In the genomic region with DNA sequence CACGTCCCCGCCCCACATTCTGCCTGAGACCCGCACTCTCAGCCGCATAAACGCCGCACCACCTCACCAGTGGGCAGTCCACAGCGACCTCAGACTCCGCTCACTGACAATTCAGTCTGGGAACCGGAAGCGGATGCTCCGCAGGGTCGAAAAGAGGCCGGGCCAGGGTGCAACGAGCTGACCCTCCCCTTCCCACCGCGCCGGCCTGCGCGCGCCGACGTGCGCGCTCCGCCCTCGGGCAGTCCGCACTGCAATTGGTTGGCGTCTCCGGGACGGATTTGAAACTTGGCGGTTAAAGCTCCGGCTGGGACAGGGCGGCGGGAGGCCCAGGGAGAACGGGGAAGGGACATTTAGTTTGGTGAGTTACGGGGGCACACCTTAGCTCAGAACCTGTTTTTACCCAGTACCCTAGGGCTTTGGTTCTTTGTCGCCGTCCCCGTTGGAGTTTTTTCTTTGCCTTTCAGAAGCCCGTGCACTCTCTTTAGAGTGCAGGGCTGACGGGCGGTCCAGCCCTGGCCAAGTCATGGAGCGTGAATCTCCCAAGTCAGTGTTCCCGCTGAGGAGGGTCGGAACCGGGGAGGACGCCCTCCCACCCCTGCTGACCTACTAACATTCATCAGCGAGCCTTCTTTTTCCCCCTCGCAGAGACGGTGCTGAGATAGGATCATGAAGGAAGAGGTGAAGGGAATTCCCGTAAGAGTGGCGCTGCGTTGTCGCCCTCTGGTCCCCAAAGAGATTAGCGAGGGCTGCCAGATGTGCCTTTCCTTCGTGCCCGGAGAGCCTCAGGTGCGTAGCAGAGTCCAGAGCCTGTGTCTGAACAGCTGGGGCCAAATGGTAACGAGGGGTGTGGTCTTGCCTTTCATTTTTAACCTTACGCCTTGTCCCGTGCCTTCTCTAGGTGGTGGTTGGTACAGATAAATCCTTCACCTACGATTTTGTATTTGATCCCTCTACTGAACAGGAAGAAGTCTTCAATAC, we compare ENCODE assay signal across 1 cellular context.
A peak's percentile ranks its signal among the peaks of the same experiment; 100 is the strongest.
TF ChIP-seq lines count a peak whose summit lies in the region.

A gene with protein sequence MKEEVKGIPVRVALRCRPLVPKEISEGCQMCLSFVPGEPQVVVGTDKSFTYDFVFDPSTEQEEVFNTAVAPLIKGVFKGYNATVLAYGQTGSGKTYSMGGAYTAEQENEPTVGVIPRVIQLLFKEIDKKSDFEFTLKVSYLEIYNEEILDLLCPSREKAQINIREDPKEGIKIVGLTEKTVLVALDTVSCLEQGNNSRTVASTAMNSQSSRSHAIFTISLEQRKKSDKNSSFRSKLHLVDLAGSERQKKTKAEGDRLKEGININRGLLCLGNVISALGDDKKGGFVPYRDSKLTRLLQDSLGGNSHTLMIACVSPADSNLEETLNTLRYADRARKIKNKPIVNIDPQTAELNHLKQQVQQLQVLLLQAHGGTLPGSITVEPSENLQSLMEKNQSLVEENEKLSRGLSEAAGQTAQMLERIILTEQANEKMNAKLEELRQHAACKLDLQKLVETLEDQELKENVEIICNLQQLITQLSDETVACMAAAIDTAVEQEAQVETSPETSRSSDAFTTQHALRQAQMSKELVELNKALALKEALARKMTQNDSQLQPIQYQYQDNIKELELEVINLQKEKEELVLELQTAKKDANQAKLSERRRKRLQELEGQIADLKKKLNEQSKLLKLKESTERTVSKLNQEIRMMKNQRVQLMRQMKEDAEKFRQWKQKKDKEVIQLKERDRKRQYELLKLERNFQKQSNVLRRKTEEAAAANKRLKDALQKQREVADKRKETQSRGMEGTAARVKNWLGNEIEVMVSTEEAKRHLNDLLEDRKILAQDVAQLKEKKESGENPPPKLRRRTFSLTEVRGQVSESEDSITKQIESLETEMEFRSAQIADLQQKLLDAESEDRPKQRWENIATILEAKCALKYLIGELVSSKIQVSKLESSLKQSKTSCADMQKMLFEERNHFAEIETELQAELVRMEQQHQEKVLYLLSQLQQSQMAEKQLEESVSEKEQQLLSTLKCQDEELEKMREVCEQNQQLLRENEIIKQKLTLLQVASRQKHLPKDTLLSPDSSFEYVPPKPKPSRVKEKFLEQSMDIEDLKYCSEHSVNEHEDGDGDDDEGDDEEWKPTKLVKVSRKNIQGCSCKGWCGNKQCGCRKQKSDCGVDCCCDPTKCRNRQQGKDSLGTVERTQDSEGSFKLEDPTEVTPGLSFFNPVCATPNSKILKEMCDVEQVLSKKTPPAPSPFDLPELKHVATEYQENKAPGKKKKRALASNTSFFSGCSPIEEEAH (plus strand): TSS at position 312 of the 978 bp plus-strand sequence. CDS start 355 bp downstream, at position 667.
A gene with protein sequence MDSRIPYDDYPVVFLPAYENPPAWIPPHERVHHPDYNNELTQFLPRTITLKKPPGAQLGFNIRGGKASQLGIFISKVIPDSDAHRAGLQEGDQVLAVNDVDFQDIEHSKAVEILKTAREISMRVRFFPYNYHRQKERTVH (minus strand): TSS at position 135 of the 978 bp plus-strand sequence. CDS start 586 bp downstream, outside the sequence.

TF ChIP-seq in HepG2, 621 proteins besides CTCF, POLR2A, EP300 and RAD21 (continues in another document):
- TF ChIP-seq, protein P1, sequence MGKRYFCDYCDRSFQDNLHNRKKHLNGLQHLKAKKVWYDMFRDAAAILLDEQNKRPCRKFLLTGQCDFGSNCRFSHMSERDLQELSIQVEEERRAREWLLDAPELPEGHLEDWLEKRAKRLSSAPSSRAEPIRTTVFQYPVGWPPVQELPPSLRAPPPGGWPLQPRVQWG (CRISPR knock-in tag; IDR thresholded peaks at IDR 0.05; ENCODE audit: borderline replicate concordance, low read depth): no peak
- TF ChIP-seq ZNF616 (CRISPR knock-in tag; IDR thresholded peaks at IDR 0.05; ENCODE audit: low read depth): no peak
- TF ChIP-seq, protein P2, sequence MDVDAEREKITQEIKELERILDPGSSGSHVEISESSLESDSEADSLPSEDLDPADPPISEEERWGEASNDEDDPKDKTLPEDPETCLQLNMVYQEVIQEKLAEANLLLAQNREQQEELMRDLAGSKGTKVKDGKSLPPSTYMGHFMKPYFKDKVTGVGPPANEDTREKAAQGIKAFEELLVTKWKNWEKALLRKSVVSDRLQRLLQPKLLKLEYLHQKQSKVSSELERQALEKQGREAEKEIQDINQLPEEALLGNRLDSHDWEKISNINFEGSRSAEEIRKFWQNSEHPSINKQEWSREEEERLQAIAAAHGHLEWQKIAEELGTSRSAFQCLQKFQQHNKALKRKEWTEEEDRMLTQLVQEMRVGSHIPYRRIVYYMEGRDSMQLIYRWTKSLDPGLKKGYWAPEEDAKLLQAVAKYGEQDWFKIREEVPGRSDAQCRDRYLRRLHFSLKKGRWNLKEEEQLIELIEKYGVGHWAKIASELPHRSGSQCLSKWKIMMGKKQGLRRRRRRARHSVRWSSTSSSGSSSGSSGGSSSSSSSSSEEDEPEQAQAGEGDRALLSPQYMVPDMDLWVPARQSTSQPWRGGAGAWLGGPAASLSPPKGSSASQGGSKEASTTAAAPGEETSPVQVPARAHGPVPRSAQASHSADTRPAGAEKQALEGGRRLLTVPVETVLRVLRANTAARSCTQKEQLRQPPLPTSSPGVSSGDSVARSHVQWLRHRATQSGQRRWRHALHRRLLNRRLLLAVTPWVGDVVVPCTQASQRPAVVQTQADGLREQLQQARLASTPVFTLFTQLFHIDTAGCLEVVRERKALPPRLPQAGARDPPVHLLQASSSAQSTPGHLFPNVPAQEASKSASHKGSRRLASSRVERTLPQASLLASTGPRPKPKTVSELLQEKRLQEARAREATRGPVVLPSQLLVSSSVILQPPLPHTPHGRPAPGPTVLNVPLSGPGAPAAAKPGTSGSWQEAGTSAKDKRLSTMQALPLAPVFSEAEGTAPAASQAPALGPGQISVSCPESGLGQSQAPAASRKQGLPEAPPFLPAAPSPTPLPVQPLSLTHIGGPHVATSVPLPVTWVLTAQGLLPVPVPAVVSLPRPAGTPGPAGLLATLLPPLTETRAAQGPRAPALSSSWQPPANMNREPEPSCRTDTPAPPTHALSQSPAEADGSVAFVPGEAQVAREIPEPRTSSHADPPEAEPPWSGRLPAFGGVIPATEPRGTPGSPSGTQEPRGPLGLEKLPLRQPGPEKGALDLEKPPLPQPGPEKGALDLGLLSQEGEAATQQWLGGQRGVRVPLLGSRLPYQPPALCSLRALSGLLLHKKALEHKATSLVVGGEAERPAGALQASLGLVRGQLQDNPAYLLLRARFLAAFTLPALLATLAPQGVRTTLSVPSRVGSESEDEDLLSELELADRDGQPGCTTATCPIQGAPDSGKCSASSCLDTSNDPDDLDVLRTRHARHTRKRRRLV (CRISPR knock-in tag; IDR thresholded peaks at IDR 0.05): no peak
- peak; percentile 57; the same call in 1 of the 2 replicates for TF ChIP-seq ZNF441 (CRISPR knock-in tag; IDR thresholded peaks at IDR 0.05; ENCODE audit: borderline replicate concordance)
- TF ChIP-seq, protein P3, sequence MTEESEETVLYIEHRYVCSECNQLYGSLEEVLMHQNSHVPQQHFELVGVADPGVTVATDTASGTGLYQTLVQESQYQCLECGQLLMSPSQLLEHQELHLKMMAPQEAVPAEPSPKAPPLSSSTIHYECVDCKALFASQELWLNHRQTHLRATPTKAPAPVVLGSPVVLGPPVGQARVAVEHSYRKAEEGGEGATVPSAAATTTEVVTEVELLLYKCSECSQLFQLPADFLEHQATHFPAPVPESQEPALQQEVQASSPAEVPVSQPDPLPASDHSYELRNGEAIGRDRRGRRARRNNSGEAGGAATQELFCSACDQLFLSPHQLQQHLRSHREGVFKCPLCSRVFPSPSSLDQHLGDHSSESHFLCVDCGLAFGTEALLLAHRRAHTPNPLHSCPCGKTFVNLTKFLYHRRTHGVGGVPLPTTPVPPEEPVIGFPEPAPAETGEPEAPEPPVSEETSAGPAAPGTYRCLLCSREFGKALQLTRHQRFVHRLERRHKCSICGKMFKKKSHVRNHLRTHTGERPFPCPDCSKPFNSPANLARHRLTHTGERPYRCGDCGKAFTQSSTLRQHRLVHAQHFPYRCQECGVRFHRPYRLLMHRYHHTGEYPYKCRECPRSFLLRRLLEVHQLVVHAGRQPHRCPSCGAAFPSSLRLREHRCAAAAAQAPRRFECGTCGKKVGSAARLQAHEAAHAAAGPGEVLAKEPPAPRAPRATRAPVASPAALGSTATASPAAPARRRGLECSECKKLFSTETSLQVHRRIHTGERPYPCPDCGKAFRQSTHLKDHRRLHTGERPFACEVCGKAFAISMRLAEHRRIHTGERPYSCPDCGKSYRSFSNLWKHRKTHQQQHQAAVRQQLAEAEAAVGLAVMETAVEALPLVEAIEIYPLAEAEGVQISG (CRISPR knock-in tag; IDR thresholded peaks at IDR 0.05): no peak
- TF ChIP-seq, protein P4, sequence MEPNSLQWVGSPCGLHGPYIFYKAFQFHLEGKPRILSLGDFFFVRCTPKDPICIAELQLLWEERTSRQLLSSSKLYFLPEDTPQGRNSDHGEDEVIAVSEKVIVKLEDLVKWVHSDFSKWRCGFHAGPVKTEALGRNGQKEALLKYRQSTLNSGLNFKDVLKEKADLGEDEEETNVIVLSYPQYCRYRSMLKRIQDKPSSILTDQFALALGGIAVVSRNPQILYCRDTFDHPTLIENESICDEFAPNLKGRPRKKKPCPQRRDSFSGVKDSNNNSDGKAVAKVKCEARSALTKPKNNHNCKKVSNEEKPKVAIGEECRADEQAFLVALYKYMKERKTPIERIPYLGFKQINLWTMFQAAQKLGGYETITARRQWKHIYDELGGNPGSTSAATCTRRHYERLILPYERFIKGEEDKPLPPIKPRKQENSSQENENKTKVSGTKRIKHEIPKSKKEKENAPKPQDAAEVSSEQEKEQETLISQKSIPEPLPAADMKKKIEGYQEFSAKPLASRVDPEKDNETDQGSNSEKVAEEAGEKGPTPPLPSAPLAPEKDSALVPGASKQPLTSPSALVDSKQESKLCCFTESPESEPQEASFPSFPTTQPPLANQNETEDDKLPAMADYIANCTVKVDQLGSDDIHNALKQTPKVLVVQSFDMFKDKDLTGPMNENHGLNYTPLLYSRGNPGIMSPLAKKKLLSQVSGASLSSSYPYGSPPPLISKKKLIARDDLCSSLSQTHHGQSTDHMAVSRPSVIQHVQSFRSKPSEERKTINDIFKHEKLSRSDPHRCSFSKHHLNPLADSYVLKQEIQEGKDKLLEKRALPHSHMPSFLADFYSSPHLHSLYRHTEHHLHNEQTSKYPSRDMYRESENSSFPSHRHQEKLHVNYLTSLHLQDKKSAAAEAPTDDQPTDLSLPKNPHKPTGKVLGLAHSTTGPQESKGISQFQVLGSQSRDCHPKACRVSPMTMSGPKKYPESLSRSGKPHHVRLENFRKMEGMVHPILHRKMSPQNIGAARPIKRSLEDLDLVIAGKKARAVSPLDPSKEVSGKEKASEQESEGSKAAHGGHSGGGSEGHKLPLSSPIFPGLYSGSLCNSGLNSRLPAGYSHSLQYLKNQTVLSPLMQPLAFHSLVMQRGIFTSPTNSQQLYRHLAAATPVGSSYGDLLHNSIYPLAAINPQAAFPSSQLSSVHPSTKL (CRISPR knock-in tag; IDR thresholded peaks at IDR 0.05): no peak
- TF ChIP-seq NFYB (CRISPR knock-in tag; IDR thresholded peaks at IDR 0.05): peak; percentile 80
- TF ChIP-seq, protein P5, sequence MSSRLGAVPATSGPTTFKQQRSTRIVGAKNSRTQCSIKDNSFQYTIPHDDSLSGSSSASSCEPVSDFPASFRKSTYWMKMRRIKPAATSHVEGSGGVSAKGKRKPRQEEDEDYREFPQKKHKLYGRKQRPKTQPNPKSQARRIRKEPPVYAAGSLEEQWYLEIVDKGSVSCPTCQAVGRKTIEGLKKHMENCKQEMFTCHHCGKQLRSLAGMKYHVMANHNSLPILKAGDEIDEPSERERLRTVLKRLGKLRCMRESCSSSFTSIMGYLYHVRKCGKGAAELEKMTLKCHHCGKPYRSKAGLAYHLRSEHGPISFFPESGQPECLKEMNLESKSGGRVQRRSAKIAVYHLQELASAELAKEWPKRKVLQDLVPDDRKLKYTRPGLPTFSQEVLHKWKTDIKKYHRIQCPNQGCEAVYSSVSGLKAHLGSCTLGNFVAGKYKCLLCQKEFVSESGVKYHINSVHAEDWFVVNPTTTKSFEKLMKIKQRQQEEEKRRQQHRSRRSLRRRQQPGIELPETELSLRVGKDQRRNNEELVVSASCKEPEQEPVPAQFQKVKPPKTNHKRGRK (CRISPR knock-in tag; IDR thresholded peaks at IDR 0.05): no peak
- TF ChIP-seq ZNF547 (CRISPR knock-in tag; IDR thresholded peaks at IDR 0.05): no peak
- no peak for TF ChIP-seq ZNF431 (CRISPR knock-in tag; IDR thresholded peaks at IDR 0.05; ENCODE audit: borderline replicate concordance, low read depth)
- TF ChIP-seq ZNF550 (CRISPR knock-in tag; IDR thresholded peaks at IDR 0.05; ENCODE audit: borderline replicate concordance): no peak
- no peak for TF ChIP-seq NFRKB (IDR thresholded peaks at IDR 0.05)
- TF ChIP-seq HMGA1 (CRISPR knock-in tag; conservative IDR thresholded peaks at IDR 0.05): no peak
- TF ChIP-seq HIVEP1 (CRISPR knock-in tag; IDR thresholded peaks at IDR 0.05): no peak
- TF ChIP-seq ZNF354B (CRISPR knock-in tag; IDR thresholded peaks at IDR 0.05): no peak
- TF ChIP-seq ZNF230 (CRISPR knock-in tag; IDR thresholded peaks at IDR 0.05): no peak
- no peak for TF ChIP-seq ZSCAN25 (CRISPR knock-in tag; IDR thresholded peaks at IDR 0.05)
- no peak for TF ChIP-seq AGO2 (optimal IDR thresholded peaks at IDR 0.05; ENCODE audit: low read depth, low read length)
- no peak for TF ChIP-seq ARID2 (CRISPR knock-in tag; IDR thresholded peaks at IDR 0.05; ENCODE audit: borderline replicate concordance)
- no peak for TF ChIP-seq TBL1XR1 (IDR thresholded peaks at IDR 0.05; ENCODE audit: borderline replicate concordance, low read length, partially characterized antibody)
- no peak for TF ChIP-seq KLF9 (CRISPR knock-in tag; IDR thresholded peaks at IDR 0.05; ENCODE audit: low read depth)
- TF ChIP-seq KDM1A (CRISPR knock-in tag; IDR thresholded peaks at IDR 0.05): no peak
- TF ChIP-seq SYNCRIP (IDR thresholded peaks at IDR 0.05; ENCODE audit: insufficient read depth, low read depth, low read length): no peak
- no peak for TF ChIP-seq ZNF333 (CRISPR knock-in tag; IDR thresholded peaks at IDR 0.05; ENCODE audit: borderline replicate concordance)
- no peak for TF ChIP-seq NR2F6 (IDR thresholded peaks at IDR 0.05)
- TF ChIP-seq NR2F6 (CRISPR knock-in tag; IDR thresholded peaks at IDR 0.05): no peak
- no peak for TF ChIP-seq ZNF44 (CRISPR knock-in tag; IDR thresholded peaks at IDR 0.05)
- TF ChIP-seq KAT8 (CRISPR knock-in tag; IDR thresholded peaks at IDR 0.05): peak; percentile 65
- TF ChIP-seq TMF1 (CRISPR knock-in tag; IDR thresholded peaks at IDR 0.05; ENCODE audit: low read depth): no peak
- TF ChIP-seq, protein P6, sequence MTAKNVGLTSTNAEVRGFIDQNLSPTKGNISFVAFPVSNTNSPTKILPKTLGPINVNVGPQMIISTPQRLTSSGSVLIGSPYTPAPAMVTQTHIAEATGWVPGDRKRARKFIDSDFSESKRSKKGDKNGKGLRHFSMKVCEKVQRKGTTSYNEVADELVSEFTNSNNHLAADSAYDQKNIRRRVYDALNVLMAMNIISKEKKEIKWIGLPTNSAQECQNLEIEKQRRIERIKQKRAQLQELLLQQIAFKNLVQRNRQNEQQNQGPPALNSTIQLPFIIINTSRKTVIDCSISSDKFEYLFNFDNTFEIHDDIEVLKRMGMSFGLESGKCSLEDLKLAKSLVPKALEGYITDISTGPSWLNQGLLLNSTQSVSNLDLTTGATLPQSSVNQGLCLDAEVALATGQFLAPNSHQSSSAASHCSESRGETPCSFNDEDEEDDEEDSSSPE (CRISPR knock-in tag; IDR thresholded peaks at IDR 0.05): peak; percentile 96
